In genomic region chr4:147597561-147597960, GRCh38 we compare ENCODE assay signal across 20 cellular contexts. TPM values are rescaled to one million over a fixed set of nuclear protein-coding genes. Genes with fewer than 3 reads are reported as not detected.
A peak's percentile ranks its signal among the peaks of the same experiment; 100 is the strongest.
DNase-seq lines count a peak whose midpoint lies in the region; ATAC-seq and TF ChIP-seq lines count a peak whose summit lies in the region.
"Had no signal": no experiment of that assay in that cellular context is flagged by ENCODE, and none has a peak within 500 bp of the region (broad histone marks: within the 10 kb centered on the region; RNA-seq: fewer than 3 reads in every experiment).

No MANE protein-coding gene starts in this region.

- H3K79me2 ChIP-seq in GM23248 (ENCODE audit: insufficient read depth) = no peaks in the 10 kb centered on the region

- in situ Hi-C loops in GM23248 (cut with MboI) = loop anchor here (10.0 kb wide), 1 partner anchor 433 kb away; no protein-coding TSS in a partner anchor

- H3K36me3 Mint-ChIP-seq in natural killer cell treated with Interleukin-12 subunit alpha and Interleukin-12 subunit beta and Interleukin-15 and Interleukin-18, amount 100 ng/mL, for 72 hours = no peaks in the 10 kb centered on the region
- no peaks in the 10 kb centered on the region for H3K36me3 Mint-ChIP-seq in activated CD8-positive, alpha-beta memory T cell treated with anti-CD3 and anti-CD28 coated beads, Interleukin-2, amount 10 ng/mL, durations not matched to agents 7 days and 5 days

- WGBS in GM23248 (ENCODE audit: low coverage in 1 of 2, low lambda C conversion rate in 2 of 2, missing lambda C conversion rate in 2 of 2), 2 experiments = 75 to 77% methylated on average over 2 of the region's 2 CpGs

- peaks cover 16 to 22% of the 10 kb centered on the region in 2 donors for H3K27me3 Mint-ChIP-seq in natural killer cell treated with Interleukin-12 subunit alpha and Interleukin-12 subunit beta and Interleukin-15 and Interleukin-18, amount 100 ng/mL, for 72 hours
- peaks cover 3% of the 10 kb centered on the region for H3K27me3 Mint-ChIP-seq in activated CD8-positive, alpha-beta memory T cell treated with anti-CD3 and anti-CD28 coated beads, Interleukin-2, amount 10 ng/mL, durations not matched to agents 7 days and 5 days
- H3K27me3 Mint-ChIP-seq: stimulated activated naive CD8-positive, alpha-beta T cell treated with anti-CD3 and anti-CD28 coated beads, Interleukin-15, Interleukin-2, amounts not matched to agents 100 ng/mL and 50 ng/mL, for 24 hours had no signal

- no peak overlapping the region for H3K9ac ChIP-seq in GM23248
- no peak overlapping the region for H3K9ac ChIP-seq in stomach smooth muscle (ENCODE audit: low read length in 2 of 2)
- H3K9ac ChIP-seq: BLaER1 treated with 17β-estradiol and CSF1 and Interleukin-3, amounts not matched to agents 10 nM and 100 nM had no signal

- H3K9me2 ChIP-seq in GM23248 (ENCODE audit: insufficient read depth) = no peaks in the 10 kb centered on the region

- H3K36me3 ChIP-seq in GM23248 (ENCODE audit: low read depth) (no peaks in the 10 kb centered on the region), RWPE2 (ENCODE audit: low read depth) (no peaks in the 10 kb centered on the region), left lung (no peaks in the 10 kb centered on the region), stomach smooth muscle (ENCODE audit: control insufficient read depth in 2 of 2, insufficient read depth in 2 of 2, low read length in 2 of 2) (no peaks in the 10 kb centered on the region)
- H3K36me3 ChIP-seq: adrenal gland; BLaER1 treated with 17β-estradiol and CSF1 and Interleukin-3, amounts not matched to agents 10 nM and 100 nM; cardiac muscle cell; transverse colon had no signal

- no peaks in the 10 kb centered on the region for H3K27me3 ChIP-seq in GM23248 (replicated peaks; ENCODE audit: insufficient read depth)
- H3K27me3 ChIP-seq in RWPE2 (ENCODE audit: insufficient read depth, poor library complexity, severe bottlenecking) = no peaks in the 10 kb centered on the region
- H3K27me3 ChIP-seq in left lung = no peaks in the 10 kb centered on the region
- no peaks in the 10 kb centered on the region for H3K27me3 ChIP-seq in stomach smooth muscle (ENCODE audit: control insufficient read depth in 1 of 2, insufficient read depth in 2 of 2, low read length in 2 of 2)
- H3K27me3 ChIP-seq: adrenal gland; BLaER1 treated with 17β-estradiol and CSF1 and Interleukin-3, amounts not matched to agents 10 nM and 100 nM; cardiac muscle cell; foreskin keratinocyte; transverse colon had no signal

- H3K27ac ChIP-seq in GM23248 (peak overlapping the region; percentile 7; the same call in 1 of the 2 replicates), RWPE2 (ENCODE audit: poor library complexity, severe bottlenecking) (peak overlapping the region; percentile 38), left lung (peak overlapping the region in 1 of 2 donors; percentile 6), stomach smooth muscle (ENCODE audit: low read length) (peak overlapping the region; percentile 8)
- H3K27ac ChIP-seq: adrenal gland; BLaER1 treated with 17β-estradiol and CSF1 and Interleukin-3, amounts not matched to agents 10 nM and 100 nM; cardiac muscle cell; foreskin keratinocyte; skin epidermis; transverse colon had no signal

- H3F3A ChIP-seq in GM23248 (ENCODE audit: insufficient read depth) = peaks cover 12% of the 10 kb centered on the region; the same call in 1 of the 2 replicates

- H3K27ac Mint-ChIP-seq in natural killer cell treated with Interleukin-12 subunit alpha and Interleukin-12 subunit beta and Interleukin-15 and Interleukin-18, amount 100 ng/mL, for 72 hours = no peak overlapping the region
- H3K27ac Mint-ChIP-seq in activated CD8-positive, alpha-beta memory T cell treated with anti-CD3 and anti-CD28 coated beads, Interleukin-2, amount 10 ng/mL, durations not matched to agents 7 days and 5 days = no peak overlapping the region
- H3K27ac Mint-ChIP-seq: stimulated activated naive CD8-positive, alpha-beta T cell treated with anti-CD3 and anti-CD28 coated beads, Interleukin-15, Interleukin-2, amounts not matched to agents 100 ng/mL and 50 ng/mL, for 24 hours had no signal

- intact Hi-C loops in left lung (cut with DNase I) = no loop called here

- H3K4me2 ChIP-seq in GM23248 (ENCODE audit: unreplicated experiment) = no peak overlapping the region
- H3K4me2 ChIP-seq: BLaER1 treated with 17β-estradiol and CSF1 and Interleukin-3, amounts not matched to agents 10 nM and 100 nM had no signal

- H3K9me3 Mint-ChIP-seq in natural killer cell treated with Interleukin-12 subunit alpha and Interleukin-12 subunit beta and Interleukin-15 and Interleukin-18, amount 100 ng/mL, for 72 hours = no peaks in the 10 kb centered on the region
- no peaks in the 10 kb centered on the region for H3K9me3 Mint-ChIP-seq in activated CD8-positive, alpha-beta memory T cell treated with anti-CD3 and anti-CD28 coated beads, Interleukin-2, amount 10 ng/mL, durations not matched to agents 7 days and 5 days (ENCODE audit: low read depth)
- H3K9me3 Mint-ChIP-seq: stimulated activated naive CD8-positive, alpha-beta T cell treated with anti-CD3 and anti-CD28 coated beads, Interleukin-15, Interleukin-2, amounts not matched to agents 100 ng/mL and 50 ng/mL, for 24 hours had no signal

- no peaks in the 10 kb centered on the region for H3K4me1 Mint-ChIP-seq in natural killer cell treated with Interleukin-12 subunit alpha and Interleukin-12 subunit beta and Interleukin-15 and Interleukin-18, amount 100 ng/mL, for 72 hours (ENCODE audit: low read depth in 2 of 2)
- H3K4me1 Mint-ChIP-seq in activated CD8-positive, alpha-beta memory T cell treated with anti-CD3 and anti-CD28 coated beads, Interleukin-2, amount 10 ng/mL, durations not matched to agents 7 days and 5 days = peaks cover 6% of the 10 kb centered on the region

- H2AFZ ChIP-seq in GM23248 = peak overlapping the region; percentile 49; the same call in 1 of the 2 replicates

- ATAC-seq in RWPE2 (ENCODE audit: low read depth) (no peak), left lung (peak; percentile 14)
- ATAC-seq in natural killer cell treated with Interleukin-12 subunit alpha and Interleukin-12 subunit beta and Interleukin-15 and Interleukin-18, amount 100 ng/mL, for 72 hours = no peak
- ATAC-seq in activated CD8-positive, alpha-beta memory T cell treated with anti-CD3 and anti-CD28 coated beads, Interleukin-2, amount 10 ng/mL, durations not matched to agents 7 days and 5 days = no peak
- ATAC-seq: Right ventricle myocardium inferior had no signal

- H4K20me1 ChIP-seq in GM23248 (ENCODE audit: insufficient read depth) = no peaks in the 10 kb centered on the region
- H4K20me1 ChIP-seq: BLaER1 treated with 17β-estradiol and CSF1 and Interleukin-3, amounts not matched to agents 10 nM and 100 nM had no signal

- no peak overlapping the region for H3K4me3 Mint-ChIP-seq in natural killer cell treated with Interleukin-12 subunit alpha and Interleukin-12 subunit beta and Interleukin-15 and Interleukin-18, amount 100 ng/mL, for 72 hours
- no peak overlapping the region for H3K4me3 Mint-ChIP-seq in activated CD8-positive, alpha-beta memory T cell treated with anti-CD3 and anti-CD28 coated beads, Interleukin-2, amount 10 ng/mL, durations not matched to agents 7 days and 5 days
- H3K4me3 Mint-ChIP-seq: stimulated activated naive CD8-positive, alpha-beta T cell treated with anti-CD3 and anti-CD28 coated beads, Interleukin-15, Interleukin-2, amounts not matched to agents 100 ng/mL and 50 ng/mL, for 24 hours had no signal

- H3K4me1 ChIP-seq in GM23248 (ENCODE audit: insufficient read depth) (peaks cover 25% of the 10 kb centered on the region), RWPE2 (ENCODE audit: insufficient read depth, poor library complexity, severe bottlenecking) (peaks cover 23% of the 10 kb centered on the region), left lung (peaks cover 0 to 3% of the 10 kb centered on the region in 2 donors), stomach smooth muscle (ENCODE audit: control insufficient read depth, insufficient read depth, low read length) (peaks cover 7% of the 10 kb centered on the region)
- H3K4me1 ChIP-seq: adrenal gland; BLaER1 treated with 17β-estradiol and CSF1 and Interleukin-3, amounts not matched to agents 10 nM and 100 nM; transverse colon had no signal

- CTCF ChIA-PET in activated CD8-positive, alpha-beta memory T cell treated with anti-CD3 and anti-CD28 coated beads, Interleukin-2, amount 10 ng/mL, durations not matched to agents 7 days and 5 days (lab: Charles Lee) = interaction anchor here (1.8 to 9.0 kb wide), 2 partner anchors 249 to 268 kb away, joined by 4 to 74 read pairs; no protein-coding TSS in a partner anchor

- H3K9me3 ChIP-seq in GM23248 (ENCODE audit: low read depth) (no peaks in the 10 kb centered on the region), RWPE2 (ENCODE audit: severe bottlenecking) (no peaks in the 10 kb centered on the region), left lung (no peaks in the 10 kb centered on the region), stomach smooth muscle (ENCODE audit: control insufficient read depth in 2 of 2, low read length in 2 of 2) (no peaks in the 10 kb centered on the region)
- H3K9me3 ChIP-seq: adrenal gland; BLaER1 treated with 17β-estradiol and CSF1 and Interleukin-3, amounts not matched to agents 10 nM and 100 nM; transverse colon had no signal

- DNase-seq in GM23248 = no peak
- DNase-seq in RWPE2 (ENCODE audit: low spot score) = no peak
- DNase-seq in left lung = no peak
- no peak for DNase-seq in natural killer cell treated with Interleukin-12 subunit alpha and Interleukin-12 subunit beta and Interleukin-15 and Interleukin-18, amount 100 ng/mL, for 72 hours (ENCODE audit: low spot score)
- DNase-seq in stimulated activated CD4-positive, alpha-beta T cell treated with anti-CD3 and anti-CD28 coated beads, Interleukin-2, amount 100 ng/mL, for 24 hours = no peak
- no peak for DNase-seq in activated CD8-positive, alpha-beta memory T cell treated with anti-CD3 and anti-CD28 coated beads, Interleukin-2, amount 10 ng/mL, durations not matched to agents 7 days and 5 days
- DNase-seq: activated CD4-positive, alpha-beta T cell treated with anti-CD3 and anti-CD28 coated beads, Interleukin-2, amount 50 U/mL, for 1 hour; activated naive CD4-positive, alpha-beta T cell treated with Interleukin-2 at 50 U/mL for 16 hours; DMS79 treated with DMSO at 0.1 percent for 48 hours; T1000; transverse colon had no signal

- TF ChIP-seq CTCF in RWPE2 (IDR thresholded peaks at IDR 0.05; ENCODE audit: poor library complexity, severe bottlenecking) = no peak
- TF ChIP-seq CTCF in left lung (IDR thresholded peaks at IDR 0.05) = no peak

- H3K4me3 ChIP-seq in GM23248 (no peak overlapping the region), RWPE2 (ENCODE audit: severe bottlenecking) (no peak overlapping the region), left lung (no peak overlapping the region), stomach smooth muscle (ENCODE audit: low read length in 2 of 2) (no peak overlapping the region)
- H3K4me3 ChIP-seq: adrenal gland; BLaER1 treated with 17β-estradiol and CSF1 and Interleukin-3, amounts not matched to agents 10 nM and 100 nM; cardiac muscle cell; coronary artery; skin epidermis; transverse colon had no signal

RNA-seq across cellular contexts. Expression of gene TMEM184C, which starts 19.6 kb away (rescaled TPM):
- 36.5 and 36.8 TPM in 2 replicates for total RNA-seq in GM23248 (2014; rRNA removed; shearing (Covaris generic))
- 26.2 and 30.9 TPM in 2 replicates for polyA plus RNA-seq in GM23248 (2016; fragmentation: Nextera tagmentation; extraction: Ambion mirVana)
- 10 to 100 TPM; 35.5 to 42.1 TPM for total RNA-seq in left lung
- 10 to 100 TPM; 17.6 to 27.2 TPM for total RNA-seq in natural killer cell treated with Interleukin-12 subunit alpha and Interleukin-12 subunit beta and Interleukin-15 and Interleukin-18, amount 100 ng/mL, for 72 hours
- total RNA-seq in activated CD8-positive, alpha-beta memory T cell treated with anti-CD3 and anti-CD28 coated beads, Interleukin-2, amount 10 ng/mL, durations not matched to agents 7 days and 5 days = 10 to 100 TPM; 18.5 to 27.2 TPM
